20 cellular contexts compared by ENCODE assay signal in the genomic region with DNA sequence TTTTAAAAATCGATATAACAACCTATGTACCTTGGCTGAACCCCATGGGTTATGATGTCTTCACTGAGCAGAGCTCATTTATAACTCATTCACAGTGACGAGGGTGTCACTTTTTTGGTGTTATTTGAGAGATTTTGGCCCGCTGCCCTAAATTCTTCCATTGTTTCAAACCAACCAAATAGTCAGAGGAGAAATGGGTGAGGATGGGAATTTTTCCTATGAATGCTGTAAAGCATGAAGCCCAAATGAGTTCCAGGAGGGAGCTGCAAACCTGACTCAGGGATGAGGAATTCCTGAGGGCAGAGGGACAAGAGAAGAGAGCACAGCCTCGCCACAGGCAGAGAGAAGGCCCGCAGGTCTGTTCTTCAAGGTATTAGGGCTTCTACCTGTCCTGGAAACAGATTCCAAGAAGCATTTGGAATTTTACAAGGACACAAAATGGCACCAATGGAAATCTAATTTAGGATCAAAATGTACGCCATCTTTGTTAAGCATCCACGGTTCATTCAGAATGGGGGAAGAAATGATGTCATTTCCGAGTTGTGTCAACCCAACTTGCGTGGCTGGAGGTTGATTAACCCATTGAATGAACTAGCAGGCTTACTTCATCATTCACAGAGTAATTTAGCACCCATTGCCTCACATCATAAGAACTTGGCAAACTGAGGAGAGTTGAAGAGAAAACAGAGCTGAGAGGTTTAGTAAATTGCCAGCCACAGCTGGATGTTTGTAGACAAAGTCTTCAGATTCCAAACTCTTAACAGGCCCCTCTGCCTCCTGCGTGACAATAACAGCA.
DNase-seq lines count a peak whose midpoint lies in the region; ATAC-seq and TF ChIP-seq lines count a peak whose summit lies in the region.
"Had no signal": no experiment of that assay in that cellular context is flagged by ENCODE, and none has a peak within 500 bp of the region (broad histone marks: within the 10 kb centered on the region; RNA-seq: fewer than 3 reads in every experiment).

No MANE protein-coding gene starts in this region.

- DNase-seq in GM04504 (ENCODE audit: low read depth): peak; percentile 72
- DNase-seq in RKO (ENCODE audit: low spot score): peak; percentile 14
- peak; percentile 89 for DNase-seq in epithelial cell of proximal tubule (ENCODE audit: low read depth)
- no peak for DNase-seq in osteoblast (ENCODE audit: insufficient read length, low spot score, missing footprints)
- DNase-seq in aorta: no peak
- no peak for DNase-seq in stimulated activated CD4-positive, alpha-beta T cell treated with anti-CD3 and anti-CD28 coated beads, Interleukin-2, amount 100 ng/mL, for 48 hours
- no peak for DNase-seq in activated CD4-positive, alpha-beta T cell treated with anti-CD3 and anti-CD28 coated beads for 4 hours
- DNase-seq: activated CD4-positive, CD25-positive, alpha-beta regulatory T cell; activated CD8-positive, alpha-beta memory T cell treated with anti-CD3 and anti-CD28 coated beads, Interleukin-2, amount 10 ng/mL, durations not matched to agents 7 days and 5 days; activated gamma-delta T cell treated with Interleukin-2 at 50 U/mL for 16 hours; DND-41; heart right ventricle; left ventricle myocardium inferior; NCI-H1436 treated with DMSO at 0.1 percent for 48 hours; NCI-H446; stimulated activated CD4-positive, alpha-beta T cell treated with anti-CD3 and anti-CD28 coated beads, Interleukin-1b, Interleukin-23, amount 100 ng/mL, for 48 hours had no signal

- H3K4me3 ChIP-seq in epithelial cell of proximal tubule (ENCODE audit: low read depth, low read length) (no peak overlapping the region), osteoblast (ENCODE audit: insufficient read depth, low read length) (no peak overlapping the region), aorta (ENCODE audit: low read length in 2 of 2) (no peak overlapping the region)
- H3K4me3 ChIP-seq: cardiac muscle cell, heart right ventricle, left ventricle myocardium inferior, thoracic aorta had no signal

- intact Hi-C loops in aorta (cut with DNase I): loop anchor here in 1 of 2 donors (10.0 kb wide), 1 partner anchor 292 kb away; no protein-coding TSS in a partner anchor

- H3K9me3 ChIP-seq in osteoblast (ENCODE audit: low read depth, low read length) (no peaks in the 10 kb centered on the region), aorta (ENCODE audit: control insufficient read depth, low read length) (no peaks in the 10 kb centered on the region)
- H3K9me3 ChIP-seq: heart right ventricle, left ventricle myocardium inferior, thoracic aorta had no signal

- H3K36me3 ChIP-seq in osteoblast (ENCODE audit: insufficient read depth, low read length): no peaks in the 10 kb centered on the region
- no peaks in the 10 kb centered on the region for H3K36me3 ChIP-seq in aorta (ENCODE audit: control insufficient read depth in 1 of 2, insufficient read depth in 2 of 2, low read length in 1 of 2)
- H3K36me3 ChIP-seq: cardiac muscle cell, left ventricle myocardium inferior, thoracic aorta had no signal

- WGBS in aorta, 2 donors: 78 to 80% methylated on average over 10 of the region's 10 CpGs

- H3K4me2 ChIP-seq in osteoblast (ENCODE audit: insufficient read depth, low read length): no peak overlapping the region

- no peaks in the 10 kb centered on the region for H4K20me1 ChIP-seq in osteoblast (ENCODE audit: insufficient read depth, low read length)

- H3K27ac ChIP-seq in osteoblast (ENCODE audit: low read depth, low read length) (peak overlapping the region; percentile 16), aorta (ENCODE audit: low read depth in 1 of 2, low read length in 2 of 2) (no peak overlapping the region)
- H3K27ac ChIP-seq: cardiac muscle cell, heart right ventricle, left ventricle myocardium inferior, thoracic aorta had no signal

- no peak overlapping the region for H2AFZ ChIP-seq in osteoblast (ENCODE audit: low read length)

- ATAC-seq in aorta (ENCODE audit: low FRiP score): no peak
- no peak for ATAC-seq in GM18873 (IDR thresholded peaks at IDR 0.05; ENCODE audit: low FRiP score, unreplicated experiment)
- ATAC-seq: activated CD8-positive, alpha-beta memory T cell treated with anti-CD3 and anti-CD28 coated beads, Interleukin-2, amount 10 ng/mL, durations not matched to agents 7 days and 5 days; heart right ventricle; natural killer cell treated with Interleukin-12 subunit alpha and Interleukin-12 subunit beta and Interleukin-15 and Interleukin-18, amount 100 ng/mL, for 72 hours had no signal

- H3K4me1 ChIP-seq in osteoblast (ENCODE audit: insufficient read depth, low read length): peaks cover 22% of the 10 kb centered on the region
- peaks cover 0 to 7% of the 10 kb centered on the region in 2 donors for H3K4me1 ChIP-seq in aorta (ENCODE audit: control insufficient read depth in 1 of 2, insufficient read depth in 2 of 2, low read length in 2 of 2)

- no peaks in the 10 kb centered on the region for H3K79me2 ChIP-seq in osteoblast (ENCODE audit: insufficient read depth, low read length)

- no peaks in the 10 kb centered on the region for H3K27me3 ChIP-seq in osteoblast (ENCODE audit: insufficient read depth, low read length)
- no peaks in the 10 kb centered on the region for H3K27me3 ChIP-seq in aorta (ENCODE audit: control insufficient read depth in 1 of 2, insufficient read depth in 2 of 2, low read length in 1 of 2)
- H3K27me3 ChIP-seq: cardiac muscle cell, heart right ventricle had no signal

- no peak for TF ChIP-seq CTCF in epithelial cell of proximal tubule (conservative IDR thresholded peaks at IDR 0.05; ENCODE audit: low read depth, low read length)
- TF ChIP-seq CTCF in osteoblast (IDR thresholded peaks at IDR 0.05; ENCODE audit: extremely low read depth, low read depth, low read length): no peak

Comparison
In these comparisons a context has a peak if more than half of its experiments do, and no peak if none do; other contexts are left out.
1. DNase-seq: peak in GM04504 (single experiment), RKO (single experiment) and epithelial cell of proximal tubule (single experiment); none in osteoblast (single experiment), aorta (0 of 2), stimulated activated CD4-positive, alpha-beta T cell treated with anti-CD3 and anti-CD28 coated beads, Interleukin-2, amount 100 ng/mL, for 48 hours (0 of 2) and activated CD4-positive, alpha-beta T cell treated with anti-CD3 and anti-CD28 coated beads for 4 hours (0 of 2).